Comparison of ENCODE assay signal across 11 cellular contexts in the genomic region with DNA sequence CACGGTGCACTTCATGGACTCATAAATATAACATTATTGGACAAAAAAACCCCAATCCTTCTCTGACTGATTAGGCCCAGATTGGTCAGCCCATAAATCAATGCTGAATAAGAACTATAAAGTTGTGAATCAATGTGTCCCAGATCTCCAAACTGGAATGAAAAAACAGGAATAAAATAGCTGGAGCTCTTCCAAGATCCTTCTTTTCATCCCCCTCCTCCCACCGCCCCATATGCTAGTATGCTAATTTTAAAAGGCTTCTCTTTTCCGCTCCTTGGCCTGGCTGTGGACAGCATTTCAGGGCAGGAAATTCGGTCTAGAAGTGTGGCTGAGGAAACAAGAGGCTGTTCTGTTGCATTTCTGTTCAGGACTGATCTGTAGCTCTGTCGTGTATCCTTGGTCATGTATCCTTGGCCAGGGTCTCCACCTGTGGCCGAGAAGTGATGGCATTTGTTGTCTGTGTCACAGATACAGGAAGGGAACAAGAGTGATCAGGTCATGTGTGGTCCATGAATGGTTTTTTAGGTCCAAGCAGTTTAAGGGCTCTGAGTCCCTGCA.
DNase-seq lines count a peak whose midpoint lies in the region; ATAC-seq, FAIRE-seq and TF ChIP-seq lines count a peak whose summit lies in the region.
"Had no signal": no experiment of that assay in that cellular context is flagged by ENCODE, and none has a peak within 500 bp of the region (broad histone marks: within the 10 kb centered on the region; RNA-seq: fewer than 3 reads in every experiment).

No MANE protein-coding gene starts in this region.

- peak overlapping the region; percentile 72 for H3K27ac ChIP-seq in KMS-11
- peak overlapping the region; percentile 53 for H3K27ac ChIP-seq in astrocyte (ENCODE audit: low read depth, low read length)
- H3K27ac ChIP-seq in ovary = no peak overlapping the region
- H3K27ac ChIP-seq in mammary epithelial cell (ENCODE audit: insufficient read depth, low read depth, low read length) = no peak overlapping the region
- H3K27ac ChIP-seq: lower lobe of right lung had no signal

- dilution Hi-C loops in mammary epithelial cell (cut with HindIII; ENCODE audit: low sequenced_read_pairs) = no loop called here

- no peak for TF ChIP-seq CTCF in CD14-positive monocyte (IDR thresholded peaks at IDR 0.05)
- no peak for TF ChIP-seq CTCF in KMS-11 (conservative IDR thresholded peaks at IDR 0.05; ENCODE audit: low read depth, low read length)
- TF ChIP-seq CTCF in astrocyte (IDR thresholded peaks at IDR 0.05; ENCODE audit: insufficient read depth, low read depth, low read length) = no peak
- TF ChIP-seq CTCF in omental fat pad (IDR thresholded peaks at IDR 0.05) = no peak
- no peak for TF ChIP-seq CTCF in ovary (IDR thresholded peaks at IDR 0.05)
- TF ChIP-seq CTCF in mammary epithelial cell (conservative IDR thresholded peaks at IDR 0.05 in 1 of 2, IDR thresholded peaks at IDR 0.05 in 1 of 2; ENCODE audit: extremely low read depth in 1 of 2, insufficient read depth in 1 of 2, low read depth in 1 of 2, low read length in 2 of 2) = no peak

- H4K20me1 ChIP-seq in KMS-11 (ENCODE audit: insufficient read depth) = no peaks in the 10 kb centered on the region
- H4K20me1 ChIP-seq in astrocyte (ENCODE audit: insufficient read depth, low read length) = no peaks in the 10 kb centered on the region
- H4K20me1 ChIP-seq in mammary epithelial cell (ENCODE audit: insufficient read depth, low read length) = no peaks in the 10 kb centered on the region

- H3K9me3 ChIP-seq in astrocyte (ENCODE audit: insufficient read depth, low read depth, low read length) (peaks cover 8% of the 10 kb centered on the region), ovary (no peaks in the 10 kb centered on the region), mammary epithelial cell (replicated peaks; ENCODE audit: insufficient read depth, low read length) (peaks cover 6% of the 10 kb centered on the region)

- H3K9ac ChIP-seq in KMS-11 = no peak overlapping the region; the same call in 1 of the 2 replicates
- H3K9ac ChIP-seq in astrocyte (ENCODE audit: low read length) = peak overlapping the region; percentile 60
- no peak overlapping the region for H3K9ac ChIP-seq in mammary epithelial cell (ENCODE audit: insufficient read depth, low read length)

- intact Hi-C loops in CD14-positive monocyte (cut with micrococcal nuclease) (loop anchor here in 1 of 2 donors (10.0 kb wide), 1 partner anchor 253 kb away; no protein-coding TSS in a partner anchor), ovary (cut with DNase I) (no loop called here), mammary epithelial cell (cut with micrococcal nuclease) (no loop called here)

- no peak for ATAC-seq in natural killer cell treated with Interleukin-12 subunit alpha and Interleukin-12 subunit beta and Interleukin-15 and Interleukin-18, amount 100 ng/mL, for 72 hours
- no peak for ATAC-seq in omental fat pad (ENCODE audit: low FRiP score)
- ATAC-seq: WTC11 had no signal

- H3K4me3 Mint-ChIP-seq in CD14-positive monocyte = no peak overlapping the region
- H3K4me3 Mint-ChIP-seq in astrocyte (ENCODE audit: unreplicated experiment) = no peak overlapping the region
- H3K4me3 Mint-ChIP-seq in natural killer cell treated with Interleukin-12 subunit alpha and Interleukin-12 subunit beta and Interleukin-15 and Interleukin-18, amount 100 ng/mL, for 72 hours = peak overlapping the region; percentile 93
- H3K4me3 Mint-ChIP-seq: WTC11 had no signal

- 57 to 61% (median 60%) methylated on average over 6 of the region's 6 CpGs for WGBS in ovary, 3 donors
- 70% methylated on average over 6 of the region's 6 CpGs for WGBS in mammary epithelial cell (ENCODE audit: low coverage, missing lambda C conversion rate)

- H2AFZ ChIP-seq in KMS-11 (ENCODE audit: low read depth) = no peak overlapping the region
- no peak overlapping the region for H2AFZ ChIP-seq in astrocyte (ENCODE audit: low read depth, low read length)
- no peak overlapping the region for H2AFZ ChIP-seq in mammary epithelial cell (ENCODE audit: low read depth, low read length)

- DNase-seq in CD14-positive monocyte (ENCODE audit: low spot score) (no peak), astrocyte (ENCODE audit: low read depth) (no peak), omental fat pad (ENCODE audit: low spot score) (no peak), ovary (no peak), NCI-H2196 treated with DMSO at 0.1 percent for 48 hours (lab: John Stamatoyannopoulos, UW; ENCODE audit: unreplicated experiment) (no peak), mammary epithelial cell (no peak)
- no peak for DNase-seq in natural killer cell treated with Interleukin-12 subunit alpha and Interleukin-12 subunit beta and Interleukin-15 and Interleukin-18, amount 100 ng/mL, for 72 hours (ENCODE audit: low spot score)
- DNase-seq: lower lobe of right lung had no signal

- CTCF ChIA-PET in mammary epithelial cell (lab: Charles Lee; ENCODE audit: low non-redundant PET) = no interaction called here

- BruUV-seq in mammary epithelial cell (replicated peaks; lab: Mats Ljungman, UMichigan) = no TSS peak

- peaks cover 2 to 5% (median 3%) of the 10 kb centered on the region in 3 donors for H3K27me3 Mint-ChIP-seq in CD14-positive monocyte (ENCODE audit: low read depth in 3 of 3)
- H3K27me3 Mint-ChIP-seq in astrocyte (ENCODE audit: low read depth, unreplicated experiment) = no peaks in the 10 kb centered on the region
- peaks cover 0 to 3% of the 10 kb centered on the region in 2 donors for H3K27me3 Mint-ChIP-seq in natural killer cell treated with Interleukin-12 subunit alpha and Interleukin-12 subunit beta and Interleukin-15 and Interleukin-18, amount 100 ng/mL, for 72 hours

- peak overlapping the region; percentile 74; the same call in 1 of the 2 replicates for H3K4me2 ChIP-seq in KMS-11
- peak overlapping the region; percentile 47 for H3K4me2 ChIP-seq in astrocyte (ENCODE audit: low read length)
- no peak overlapping the region for H3K4me2 ChIP-seq in mammary epithelial cell (ENCODE audit: insufficient read depth, low read depth, low read length)

- H3K4me1 ChIP-seq in KMS-11 (ENCODE audit: low read depth, poor library complexity, severe bottlenecking) (peaks cover 70% of the 10 kb centered on the region), astrocyte (ENCODE audit: insufficient read depth, low read length) (peaks cover 15% of the 10 kb centered on the region), ovary (ENCODE audit: insufficient read depth) (peaks cover 1% of the 10 kb centered on the region), mammary epithelial cell (ENCODE audit: insufficient read depth, low read length) (no peaks in the 10 kb centered on the region)

- no peak for TF ChIP-seq POLR2A in ovary (IDR thresholded peaks at IDR 0.05)

- no peak for FAIRE-seq in astrocyte (lab: Jason Lieb, UNC)
- FAIRE-seq: urothelium cell line had no signal

- peaks cover 30% of the 10 kb centered on the region for H3K4me1 Mint-ChIP-seq in CD14-positive monocyte
- H3K4me1 Mint-ChIP-seq in astrocyte (ENCODE audit: low read depth, unreplicated experiment) = peaks cover 25% of the 10 kb centered on the region
- peaks cover 33 to 39% of the 10 kb centered on the region in 2 donors for H3K4me1 Mint-ChIP-seq in natural killer cell treated with Interleukin-12 subunit alpha and Interleukin-12 subunit beta and Interleukin-15 and Interleukin-18, amount 100 ng/mL, for 72 hours (ENCODE audit: low read depth in 2 of 2)

- no peak for TF ChIP-seq EP300 in ovary (IDR thresholded peaks at IDR 0.05)

- H3K9me3 Mint-ChIP-seq in CD14-positive monocyte (peaks cover 3 to 26% (median 19%) of the 10 kb centered on the region in 7 donors), astrocyte (ENCODE audit: unreplicated experiment) (peaks cover 8% of the 10 kb centered on the region)
- H3K9me3 Mint-ChIP-seq in natural killer cell treated with Interleukin-12 subunit alpha and Interleukin-12 subunit beta and Interleukin-15 and Interleukin-18, amount 100 ng/mL, for 72 hours = peaks cover 4% of the 10 kb centered on the region

- in situ Hi-C loops in mammary epithelial cell (cut with MboI; ENCODE audit: low sequenced_read_pairs in 2 of 2) = no loop called here

- H3K36me3 ChIP-seq in KMS-11 (ENCODE audit: insufficient read depth) = no peaks in the 10 kb centered on the region
- H3K36me3 ChIP-seq in astrocyte (ENCODE audit: insufficient read depth, low read length) = no peaks in the 10 kb centered on the region
- H3K36me3 ChIP-seq in ovary = no peaks in the 10 kb centered on the region
- no peaks in the 10 kb centered on the region for H3K36me3 ChIP-seq in mammary epithelial cell (ENCODE audit: insufficient read depth, low read length)
- H3K36me3 ChIP-seq: lower lobe of right lung had no signal

- H3K4me3 ChIP-seq in KMS-11 (IDR thresholded peaks at IDR 0.05; ENCODE audit: insufficient read depth, low read depth, low read length) (no peak overlapping the region), astrocyte (ENCODE audit: insufficient read depth, low read depth, low read length) (no peak overlapping the region), ovary (no peak overlapping the region), mammary epithelial cell (replicated peaks in 1 of 3; ENCODE audit: insufficient read depth in 1 of 3, low read depth in 2 of 3, low read length in 3 of 3) (no peak overlapping the region)
- H3K4me3 ChIP-seq: lower lobe of right lung had no signal

- H3K27ac Mint-ChIP-seq in CD14-positive monocyte = peak overlapping the region in 5 of 7 donors; percentile 48 to 89 (median 70)
- peak overlapping the region; percentile 91 for H3K27ac Mint-ChIP-seq in astrocyte (ENCODE audit: unreplicated experiment)
- peak overlapping the region; percentile 92 to 95 for H3K27ac Mint-ChIP-seq in natural killer cell treated with Interleukin-12 subunit alpha and Interleukin-12 subunit beta and Interleukin-15 and Interleukin-18, amount 100 ng/mL, for 72 hours
- H3K27ac Mint-ChIP-seq: WTC11 had no signal

- H3K79me2 ChIP-seq in KMS-11 (ENCODE audit: insufficient read depth, low read depth) (no peaks in the 10 kb centered on the region), astrocyte (ENCODE audit: insufficient read depth, low read length) (no peaks in the 10 kb centered on the region), mammary epithelial cell (ENCODE audit: insufficient read depth, low read length) (no peaks in the 10 kb centered on the region)

- H3K27me3 ChIP-seq in KMS-11 (ENCODE audit: insufficient read depth, low read depth) (no peaks in the 10 kb centered on the region), astrocyte (ENCODE audit: insufficient read depth, low read length) (no peaks in the 10 kb centered on the region), ovary (no peaks in the 10 kb centered on the region), mammary epithelial cell (ENCODE audit: insufficient read depth, low read length) (no peaks in the 10 kb centered on the region)

- H3K36me3 Mint-ChIP-seq in CD14-positive monocyte (no peaks in the 10 kb centered on the region), astrocyte (ENCODE audit: low read depth, unreplicated experiment) (peaks cover 3% of the 10 kb centered on the region)
- peaks cover 18% of the 10 kb centered on the region for H3K36me3 Mint-ChIP-seq in natural killer cell treated with Interleukin-12 subunit alpha and Interleukin-12 subunit beta and Interleukin-15 and Interleukin-18, amount 100 ng/mL, for 72 hours

Comparison
In these comparisons a context has a peak if more than half of its experiments do, and no peak if none do; other contexts are left out.
1. H3K27ac ChIP-seq: peak in KMS-11 (single experiment) and astrocyte (single experiment); none in ovary (0 of 2) and mammary epithelial cell (single experiment).
2. Peak in every context shown above with its lines, with median percentiles within 50 percentile points of each other: H3K27ac Mint-ChIP-seq.